Comparison of ENCODE assay signal across 16 cellular contexts in genomic region chr7:139294951-139295555, GRCh38.
"Had no signal": no experiment of that assay in that cellular context is flagged by ENCODE, and none has a peak within 500 bp of the region (broad histone marks: within the 10 kb centered on the region; RNA-seq: fewer than 3 reads in every experiment).

No MANE protein-coding gene starts in this region.

- H3K27ac ChIP-seq: thoracic aorta, upper lobe of left lung had no signal

- H3K4me3 ChIP-seq: thoracic aorta, upper lobe of left lung had no signal

- H3K36me3 Mint-ChIP-seq: activated naive CD8-positive, alpha-beta T cell treated with anti-CD3 and anti-CD28 coated beads for 36 hours had no signal

- H3K4me3 Mint-ChIP-seq: activated naive CD8-positive, alpha-beta T cell treated with anti-CD3 and anti-CD28 coated beads for 36 hours; effector memory CD8-positive, alpha-beta T cell; natural killer cell; stimulated activated naive B cell treated with anti-CD40 and anti-IgM and Interleukin-4, amounts not matched to agents 10 μg/mL and 1 μg/mL and 100 μg/mL, for 72 hours had no signal

- H3K27me3 ChIP-seq: upper lobe of left lung had no signal

- DNase-seq: activated CD4-positive, alpha-beta T cell treated with anti-CD3 and anti-CD28 coated beads, Interleukin-2, amount 50 U/mL, for 4 hours; activated CD4-positive, CD25-positive, alpha-beta regulatory T cell treated with anti-CD3 and anti-CD28 coated beads, Interleukin-2, amount 50 U/mL, for 72 hours; activated gamma-delta T cell treated with Interleukin-2 at 50 U/mL for 16 hours; activated naive CD8-positive, alpha-beta T cell treated with anti-CD3 and anti-CD28 coated beads for 36 hours; amygdala; dermis blood vessel endothelial cell; effector memory CD8-positive, alpha-beta T cell; hippocampal formation; left ventricle myocardium superior; mesendoderm; natural killer cell; nucleus accumbens; retina; stimulated activated naive B cell treated with anti-CD40 and anti-IgM and Interleukin-4, amounts not matched to agents 10 μg/mL and 1 μg/mL and 100 μg/mL, for 72 hours; upper lobe of left lung had no signal

- H3K4me1 Mint-ChIP-seq: activated naive CD8-positive, alpha-beta T cell treated with anti-CD3 and anti-CD28 coated beads for 36 hours; natural killer cell had no signal

- H3K9me3 ChIP-seq: thoracic aorta, upper lobe of left lung had no signal

- H3K27ac Mint-ChIP-seq: activated naive CD8-positive, alpha-beta T cell treated with anti-CD3 and anti-CD28 coated beads for 36 hours; effector memory CD8-positive, alpha-beta T cell; natural killer cell; stimulated activated naive B cell treated with anti-CD40 and anti-IgM and Interleukin-4, amounts not matched to agents 10 μg/mL and 1 μg/mL and 100 μg/mL, for 72 hours had no signal

- H3K4me1 ChIP-seq: upper lobe of left lung had no signal

- H3K27me3 Mint-ChIP-seq: activated naive CD8-positive, alpha-beta T cell treated with anti-CD3 and anti-CD28 coated beads for 36 hours; effector memory CD8-positive, alpha-beta T cell; stimulated activated naive B cell treated with anti-CD40 and anti-IgM and Interleukin-4, amounts not matched to agents 10 μg/mL and 1 μg/mL and 100 μg/mL, for 72 hours had no signal

- ATAC-seq: effector memory CD8-positive, alpha-beta T cell; left ventricle myocardium superior; natural killer cell; stimulated activated naive B cell treated with anti-CD40 and anti-IgM and Interleukin-4, amounts not matched to agents 10 μg/mL and 1 μg/mL and 100 μg/mL, for 72 hours had no signal

- H3K9me3 Mint-ChIP-seq: activated naive CD8-positive, alpha-beta T cell treated with anti-CD3 and anti-CD28 coated beads for 36 hours; effector memory CD8-positive, alpha-beta T cell; natural killer cell; stimulated activated naive B cell treated with anti-CD40 and anti-IgM and Interleukin-4, amounts not matched to agents 10 μg/mL and 1 μg/mL and 100 μg/mL, for 72 hours had no signal
